ENCODE assay signal across 25 cellular contexts in the genomic region with DNA sequence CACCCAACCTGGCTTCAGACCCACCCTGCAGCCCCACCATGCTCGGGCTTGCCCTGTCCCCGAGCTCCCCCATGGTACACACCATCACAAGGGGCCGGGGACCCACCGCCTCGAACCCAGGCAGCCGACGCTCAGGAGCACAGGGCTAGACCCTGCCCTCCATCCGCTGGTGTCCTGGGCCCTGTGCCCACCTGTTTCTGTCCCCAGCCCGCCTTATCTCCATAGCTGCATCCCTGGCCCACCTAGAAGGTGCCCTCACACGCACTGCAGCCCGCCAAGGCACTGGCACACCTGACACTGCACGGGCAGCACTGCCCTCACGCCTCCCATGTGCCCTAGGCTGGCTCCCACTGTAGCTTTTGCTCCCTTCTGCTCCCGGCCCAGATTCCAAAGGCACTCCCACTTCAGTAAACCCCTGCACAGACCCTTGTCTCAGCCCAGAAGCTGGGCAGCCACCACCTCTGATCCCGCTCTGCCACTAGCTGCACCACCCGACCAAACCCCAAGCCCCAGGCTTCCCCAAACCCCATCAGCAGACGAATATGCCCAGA. TPM values are rescaled to one million over a fixed set of nuclear protein-coding genes. Genes with fewer than 3 reads are reported as not detected.
DNase-seq lines count a peak whose midpoint lies in the region; TF ChIP-seq lines count a peak whose summit lies in the region.
"Had no signal": no experiment of that assay in that cellular context is flagged by ENCODE, and none has a peak within 500 bp of the region (broad histone marks: within the 10 kb centered on the region; RNA-seq: fewer than 3 reads in every experiment).

No MANE protein-coding gene starts in this region.

- H3K9me3 Mint-ChIP-seq in endothelial cell (ENCODE audit: unreplicated experiment) = no peaks in the 10 kb centered on the region
- H3K9me3 Mint-ChIP-seq: activated T-helper 2 cell treated with anti-CD3 and anti-CD28 coated beads, Interferon-gamma antibody, Interleukin-2, Interleukin-4, amounts not matched to agents 10 μg/mL and 5 μg/mL and 100 μg/mL, durations not matched to agents 14 hours and 24 hours and 36 hours; CD4-positive, alpha-beta memory T cell; naive thymus-derived CD8-positive, alpha-beta T cell; stimulated activated naive CD8-positive, alpha-beta T cell treated with anti-CD3 and anti-CD28 coated beads, Interleukin-15, amount 100 ng/mL, for 72 hours had no signal

- no peak overlapping the region for H3K4me3 ChIP-seq in spleen
- H3K4me3 ChIP-seq: body of pancreas, colonic mucosa, HAP-1, hepatocyte, Peyer's patch, transverse colon had no signal

- H3K36me3 ChIP-seq in spleen = peaks cover 0 to 21% (median 10%) of the 10 kb centered on the region in 6 donors
- H3K36me3 ChIP-seq: colonic mucosa had no signal

- DNase-seq in endothelial cell (ENCODE audit: low spot score) (no peak), mesenteric fat pad (ENCODE audit: low spot score) (peak; percentile 81), spleen (peak; percentile 66), ecto neural progenitor cell (ENCODE audit: low spot score) (no peak), HCEC 1CT (no peak)
- DNase-seq in activated naive CD4-positive, alpha-beta T cell treated with anti-CD3 and anti-CD28 coated beads, Interleukin-2, amount 50 U/mL, for 16 hours = no peak
- DNase-seq: activated CD4-positive, alpha-beta T cell treated with anti-CD3 and anti-CD28 coated beads for 4 hours; activated CD8-positive, alpha-beta memory T cell treated with anti-CD3 and anti-CD28 coated beads, Interleukin-2, amount 10 ng/mL, durations not matched to agents 7 days and 5 days; body of pancreas; CD4-positive, alpha-beta memory T cell; colonic mucosa; DMS79 treated with DMSO at 0.1 percent for 48 hours; NCI-H1048; NCI-H2029; NCI-H446 treated with DMSO at 0.1 percent for 48 hours; Peyer's patch; stimulated activated CD4-positive, alpha-beta T cell treated with anti-CD3 and anti-CD28 coated beads, Interleukin-4, amount 100 ng/mL, for 24 hours; stimulated activated naive CD8-positive, alpha-beta T cell treated with anti-CD3 and anti-CD28 coated beads, Interleukin-15, amount 100 ng/mL, for 72 hours; transverse colon had no signal

- H3K4me3 Mint-ChIP-seq in endothelial cell (ENCODE audit: unreplicated experiment) = peak overlapping the region; percentile 33
- H3K4me3 Mint-ChIP-seq: activated CD8-positive, alpha-beta memory T cell treated with anti-CD3 and anti-CD28 coated beads, Interleukin-2, amount 10 ng/mL, durations not matched to agents 7 days and 5 days; CD4-positive, alpha-beta memory T cell; naive thymus-derived CD8-positive, alpha-beta T cell; stimulated activated naive CD8-positive, alpha-beta T cell treated with anti-CD3 and anti-CD28 coated beads, Interleukin-15, amount 100 ng/mL, for 72 hours had no signal

- H3K27me3 ChIP-seq in spleen (replicated peaks in 1 of 7) = peaks cover 0 to 10% (median 0%) of the 10 kb centered on the region in 7 donors
- H3K27me3 ChIP-seq: body of pancreas, colonic mucosa, hepatocyte, Peyer's patch, transverse colon had no signal

- H3K4me1 ChIP-seq in spleen = peaks cover 0 to 6% (median 0%) of the 10 kb centered on the region in 6 donors
- H3K4me1 ChIP-seq: body of pancreas, colonic mucosa, HAP-1, Peyer's patch, transverse colon had no signal

- H3K27ac Mint-ChIP-seq in endothelial cell (ENCODE audit: unreplicated experiment) = no peak overlapping the region
- H3K27ac Mint-ChIP-seq: activated CD8-positive, alpha-beta memory T cell treated with anti-CD3 and anti-CD28 coated beads, Interleukin-2, amount 10 ng/mL, durations not matched to agents 7 days and 5 days; activated T-helper 2 cell treated with anti-CD3 and anti-CD28 coated beads, Interferon-gamma antibody, Interleukin-2, Interleukin-4, amounts not matched to agents 10 μg/mL and 5 μg/mL and 100 μg/mL, durations not matched to agents 14 hours and 24 hours and 36 hours; CD4-positive, alpha-beta memory T cell had no signal

- 82 to 86% (median 84%) methylated on average over 16 to 17 of the region's 17 CpGs for WGBS in spleen, 5 donors

- intact Hi-C loops in spleen (cut with DNase I; ENCODE audit: low total_unique reads) = no loop called here

- peaks cover 15% of the 10 kb centered on the region for H3K4me1 Mint-ChIP-seq in endothelial cell (ENCODE audit: unreplicated experiment)
- H3K4me1 Mint-ChIP-seq: activated CD8-positive, alpha-beta memory T cell treated with anti-CD3 and anti-CD28 coated beads, Interleukin-2, amount 10 ng/mL, durations not matched to agents 7 days and 5 days; CD4-positive, alpha-beta memory T cell had no signal

- no peaks in the 10 kb centered on the region for H3K9me3 ChIP-seq in spleen
- H3K9me3 ChIP-seq: body of pancreas, colonic mucosa, HAP-1, Peyer's patch, transverse colon had no signal

- no peak for TF ChIP-seq CTCF in VCaP (conservative IDR thresholded peaks at IDR 0.05)
- TF ChIP-seq CTCF in endothelial cell (IDR thresholded peaks at IDR 0.05; ENCODE audit: unreplicated experiment) = no peak
- no peak for TF ChIP-seq CTCF in spleen (IDR thresholded peaks at IDR 0.05 in 8 of 11, conservative IDR thresholded peaks at IDR 0.05 in 3 of 11)

- H3K27ac ChIP-seq in VCaP (peak overlapping the region; percentile 43), spleen (no peak overlapping the region)
- H3K27ac ChIP-seq: body of pancreas, colonic mucosa, hepatocyte, Peyer's patch, transverse colon had no signal

- no peak for TF ChIP-seq POLR2A in spleen (IDR thresholded peaks at IDR 0.05)

- H3K27me3 Mint-ChIP-seq in endothelial cell (ENCODE audit: unreplicated experiment) = no peaks in the 10 kb centered on the region
- H3K27me3 Mint-ChIP-seq: activated CD8-positive, alpha-beta memory T cell treated with anti-CD3 and anti-CD28 coated beads, Interleukin-2, amount 10 ng/mL, durations not matched to agents 7 days and 5 days; CD4-positive, alpha-beta memory T cell; naive thymus-derived CD8-positive, alpha-beta T cell; stimulated activated naive CD8-positive, alpha-beta T cell treated with anti-CD3 and anti-CD28 coated beads, Interleukin-15, amount 100 ng/mL, for 72 hours had no signal

- H3K36me3 Mint-ChIP-seq in endothelial cell (ENCODE audit: low read depth, unreplicated experiment) = peaks cover 6% of the 10 kb centered on the region
- H3K36me3 Mint-ChIP-seq: activated CD8-positive, alpha-beta memory T cell treated with anti-CD3 and anti-CD28 coated beads, Interleukin-2, amount 10 ng/mL, durations not matched to agents 7 days and 5 days had no signal

RNA-seq across cellular contexts. Expression of gene YKT6, which starts 17.1 kb away (rescaled TPM):
- 98.4 TPM for total RNA-seq in endothelial cell (ENCODE audit: unreplicated experiment)
- 77.4 TPM for total RNA-seq in mesenteric fat pad
- 10 to 100 TPM; 51.9 to 66.4 (median 56.6) TPM for total RNA-seq in spleen
- 10 to 100 TPM; 26.9 to 49.0 (median 30.1) TPM for polyA plus RNA-seq in spleen

RNA-seq across cellular contexts. Expression of gene GCK, which starts 28.7 kb away (rescaled TPM):
- not detected for total RNA-seq in endothelial cell (ENCODE audit: unreplicated experiment)
- 0.48 TPM for total RNA-seq in mesenteric fat pad
- 1 to 10 TPM in 1 of 7 donors, under 1 TPM in 3, not detected in 3; 0.29 to 1.6 (median 0.49) TPM for total RNA-seq in spleen
- 1 to 10 TPM in 2 of 3 donors, under 1 TPM in 1; 0.55 to 1.7 (median 1.2) TPM for polyA plus RNA-seq in spleen
- total RNA-seq: HT-29, Peyer's patch had no signal

Comparison
In these comparisons a context has a peak if more than half of its experiments do, and no peak if none do; other contexts are left out.
1. DNase-seq: peak in mesenteric fat pad (single experiment) and spleen (single experiment); none in endothelial cell (single experiment), activated naive CD4-positive, alpha-beta T cell treated with anti-CD3 and anti-CD28 coated beads, Interleukin-2, amount 50 U/mL, for 16 hours (single experiment), ecto neural progenitor cell (single experiment) and HCEC 1CT (single experiment).